Comparison of ENCODE assay signal across 1 cellular context in the genomic region with DNA sequence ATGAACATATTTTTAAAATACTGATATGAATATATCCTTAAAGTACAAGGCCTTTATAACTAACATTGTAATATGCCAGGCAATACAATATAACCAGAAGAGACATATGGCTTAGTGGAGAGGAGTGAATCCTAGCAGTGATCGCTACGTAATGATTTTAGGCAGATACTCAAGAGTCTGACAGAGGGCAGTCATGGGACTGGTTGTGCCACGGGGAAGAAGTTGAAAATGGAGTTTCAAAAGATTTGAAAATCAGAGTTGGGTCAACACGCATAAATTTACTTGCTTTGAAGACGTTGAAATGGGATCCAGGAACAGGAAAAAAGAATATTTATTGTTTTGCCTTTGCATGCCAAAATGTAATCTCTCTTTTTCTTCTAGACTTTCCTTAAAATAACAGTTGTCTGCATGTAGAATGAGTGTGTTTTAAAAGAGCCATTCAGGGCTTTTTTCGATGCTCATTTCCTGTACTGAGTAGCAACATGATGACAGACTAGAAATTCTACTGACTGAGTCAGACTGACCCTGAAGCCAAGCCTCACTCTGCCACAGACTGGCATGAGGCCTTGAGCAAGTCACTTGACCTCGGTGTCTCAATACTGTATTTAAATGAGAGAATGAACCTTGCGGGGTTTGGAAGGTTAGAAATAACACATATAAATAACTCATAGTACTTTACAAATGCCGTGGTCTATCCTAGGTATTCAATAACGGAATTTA.
TF ChIP-seq lines count a peak whose summit lies in the region.

No MANE protein-coding gene starts in this region.

TF ChIP-seq in IMR-90, 13 proteins besides CTCF, POLR2A, EP300 and RAD21:
- peak; percentile 39 for TF ChIP-seq RCOR1 (IDR thresholded peaks at IDR 0.05; ENCODE audit: insufficient replicate concordance, low read length)
- TF ChIP-seq RFX5 (IDR thresholded peaks at IDR 0.05; ENCODE audit: low read depth, low read length): no peak
- TF ChIP-seq MXI1 (IDR thresholded peaks at IDR 0.05; ENCODE audit: borderline replicate concordance, low read depth, low read length): no peak
- peak; percentile 53 for TF ChIP-seq MAFK (IDR thresholded peaks at IDR 0.05; ENCODE audit: low read depth, low read length)
- TF ChIP-seq, protein P1, sequence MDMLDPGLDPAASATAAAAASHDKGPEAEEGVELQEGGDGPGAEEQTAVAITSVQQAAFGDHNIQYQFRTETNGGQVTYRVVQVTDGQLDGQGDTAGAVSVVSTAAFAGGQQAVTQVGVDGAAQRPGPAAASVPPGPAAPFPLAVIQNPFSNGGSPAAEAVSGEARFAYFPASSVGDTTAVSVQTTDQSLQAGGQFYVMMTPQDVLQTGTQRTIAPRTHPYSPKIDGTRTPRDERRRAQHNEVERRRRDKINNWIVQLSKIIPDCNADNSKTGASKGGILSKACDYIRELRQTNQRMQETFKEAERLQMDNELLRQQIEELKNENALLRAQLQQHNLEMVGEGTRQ (IDR thresholded peaks at IDR 0.05; ENCODE audit: low read depth, low read length): peak; percentile 36; the same call in 1 of the 2 replicates
- peak; percentile 86 for TF ChIP-seq FOS (IDR thresholded peaks at IDR 0.05; ENCODE audit: low read depth, low read length)
- TF ChIP-seq CHD1 (IDR thresholded peaks at IDR 0.05; ENCODE audit: low read depth, low read length): no peak
- no peak; the same call in 1 of the 2 replicates for TF ChIP-seq NFE2L2 (IDR thresholded peaks at IDR 0.05; ENCODE audit: low read depth, low read length)
- peak; percentile 49; the same call in 1 of the 2 replicates for TF ChIP-seq BHLHE40 (IDR thresholded peaks at IDR 0.05; ENCODE audit: low read depth, low read length)
- TF ChIP-seq CEBPB (IDR thresholded peaks at IDR 0.05; ENCODE audit: low read depth, low read length): peak; percentile 95
